Comparison of ENCODE assay signal across 8 cellular contexts in the genomic region with DNA sequence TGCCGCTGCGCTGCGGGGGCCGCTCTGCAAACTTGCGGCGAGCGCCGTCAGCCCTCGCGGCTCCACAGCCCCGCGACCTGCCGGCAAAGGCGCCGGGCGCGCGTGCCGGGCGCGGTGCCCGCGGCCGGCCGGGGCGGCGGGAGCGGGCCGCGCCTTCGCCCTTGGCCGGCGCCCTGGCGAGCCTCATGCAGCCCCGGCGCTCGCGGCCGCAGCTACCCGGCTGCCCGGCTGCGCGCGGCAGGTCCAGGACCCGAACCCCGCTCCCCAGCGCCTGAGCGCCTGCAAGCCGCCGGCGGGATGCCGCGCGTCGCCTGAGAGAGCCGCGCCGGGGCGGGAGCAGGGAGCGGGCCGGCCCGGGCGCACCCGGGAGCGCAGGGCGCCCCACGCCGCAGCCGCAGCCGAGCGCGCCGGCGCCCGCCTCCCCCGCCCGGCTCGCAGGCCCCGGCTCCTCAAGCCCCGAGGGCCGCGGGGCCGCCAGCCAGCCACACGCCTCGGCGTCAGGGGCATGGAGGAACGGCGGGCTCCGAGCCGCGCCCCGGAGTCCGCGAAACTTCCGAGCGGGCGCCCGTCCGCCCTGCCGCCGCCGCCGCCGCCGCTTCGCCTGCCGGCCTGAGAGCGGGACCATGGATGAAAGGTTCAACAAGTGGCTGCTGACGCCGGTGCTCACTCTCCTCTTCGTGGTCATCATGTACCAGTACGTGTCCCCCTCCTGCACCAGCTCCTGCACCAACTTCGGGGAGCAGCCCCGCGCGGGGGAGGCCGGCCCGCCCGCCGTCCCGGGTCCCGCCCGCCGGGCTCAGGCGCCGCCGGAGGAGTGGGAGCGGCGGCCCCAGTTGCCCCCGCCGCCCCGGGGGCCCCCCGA. TPM values are rescaled to one million over a fixed set of nuclear protein-coding genes. Genes with fewer than 3 reads are reported as not detected.
DNase-seq lines count a peak whose midpoint lies in the region; ATAC-seq, FAIRE-seq and TF ChIP-seq lines count a peak whose summit lies in the region.

No MANE protein-coding gene starts in this region.

- H3K9me2 ChIP-seq in MM.1S (replicated peaks; ENCODE audit: insufficient read depth, low read length) = no peaks in the 10 kb centered on the region

- no peak for TF ChIP-seq EP300 in H1 (IDR thresholded peaks at IDR 0.05; ENCODE audit: borderline replicate concordance in 1 of 2, low read depth in 2 of 2, low read length in 2 of 2)

- ATAC-seq in GM19438 (IDR thresholded peaks at IDR 0.05; ENCODE audit: low read depth, unreplicated experiment) = peak; percentile 38
- no peak for ATAC-seq in GM18502 (IDR thresholded peaks at IDR 0.05; ENCODE audit: poor library complexity, unreplicated experiment)
- ATAC-seq in HG03196 (IDR thresholded peaks at IDR 0.05; ENCODE audit: unreplicated experiment) = no peak

- peaks cover 26% of the 10 kb centered on the region for H3K27me3 ChIP-seq in BJ (ENCODE audit: control insufficient read depth, insufficient read depth, low read length)
- H3K27me3 ChIP-seq in MM.1S (replicated peaks; ENCODE audit: insufficient read depth, low read length) = peaks cover 13% of the 10 kb centered on the region
- H3K27me3 ChIP-seq in H1 (replicated peaks in 1 of 4; ENCODE audit: control insufficient read depth in 3 of 4, extremely low read depth in 1 of 4, insufficient read depth in 3 of 4, low read length in 3 of 4) = peaks cover 23 to 45% (median 32%) of the 10 kb centered on the region in 4 experiments

- WGBS in H1 (ENCODE audit: extremely low coverage in 1 of 2, insufficient coverage in 1 of 2, insufficient read length in 1 of 2, insufficient replicate concordance in 2 of 2, low coverage in 1 of 2, low lambda C conversion rate in 2 of 2, missing lambda C conversion rate in 1 of 2), 2 experiments = 3% methylated on average over 63 of the region's 133 CpGs; no CpG with 5 or more reads in 1 of the 2 experiments
- 0 to 1% methylated on average over 97 to 102 of the region's 133 CpGs for WGBS in mesodermal cell (ENCODE audit: insufficient coverage in 2 of 2), 2 experiments

- H2AFZ ChIP-seq in MM.1S (ENCODE audit: low read length) (peak overlapping the region; percentile 88; the same call in 1 of the 2 replicates), H1 (ENCODE audit: low read length) (peak overlapping the region; percentile 76; the same call in 1 of the 2 replicates)

- H2BK15ac ChIP-seq in H1 (ENCODE audit: low read length) = no peak overlapping the region

- CTCF ChIA-PET in BJ (lab: Yijun Ruan, JAX) = interaction anchor here (1.5 kb wide), 1 partner anchor 13 kb away, joined by 3 read pairs; no protein-coding TSS in a partner anchor
- CTCF ChIA-PET in H1 (lab: Charles Lee; ENCODE audit: partially characterized antibody) = interaction anchor here (1.2 to 2.0 kb wide), 2 partner anchors 10 to 70 kb away, joined by 3 to 7 read pairs; no protein-coding TSS in a partner anchor

- POLR2A ChIA-PET in BJ (lab: Charles Lee) = no interaction called here
- POLR2A ChIA-PET in H1 (lab: Charles Lee; ENCODE audit: partially characterized antibody) = interaction anchor here (0.6 to 1.2 kb wide), 2 partner anchors 11 to 32 kb away, joined by 3 to 5 read pairs; no protein-coding TSS in a partner anchor

- no peak overlapping the region for H2BK120ac ChIP-seq in H1 (replicated peaks; ENCODE audit: low read depth, low read length)

- H2AK5ac ChIP-seq in H1 (ENCODE audit: low read depth, low read length) = no peak overlapping the region

- peaks cover 16% of the 10 kb centered on the region for H3K23me2 ChIP-seq in H1 (ENCODE audit: low read depth, low read length)

- no peak overlapping the region for H2BK5ac ChIP-seq in H1 (ENCODE audit: low read depth, low read length)

- H3F3A ChIP-seq in MM.1S (ENCODE audit: insufficient read depth, low read length) = no peaks in the 10 kb centered on the region

- H4K8ac ChIP-seq in H1 (ENCODE audit: extremely low read depth, insufficient read depth, low read length) = no peak overlapping the region

- TF ChIP-seq CTCF in BJ (IDR thresholded peaks at IDR 0.05; ENCODE audit: insufficient read depth, low read depth, low read length) = no peak
- TF ChIP-seq CTCF in MM.1S (IDR thresholded peaks at IDR 0.05; ENCODE audit: low read length) = no peak
- no peak for TF ChIP-seq CTCF in H1 (IDR thresholded peaks at IDR 0.05; ENCODE audit: control extremely low read depth in 1 of 3, insufficient read depth in 1 of 3, low read depth in 1 of 3, low read length in 3 of 3)

- H3K14ac ChIP-seq in H1 (ENCODE audit: insufficient read length) = no peak overlapping the region

- no peak overlapping the region for H2BK20ac ChIP-seq in H1 (ENCODE audit: low read length)

- H3K23ac ChIP-seq in H1 (ENCODE audit: insufficient read length) = no peak overlapping the region

- H2BK12ac ChIP-seq in H1 (ENCODE audit: low read depth, low read length) = no peak overlapping the region

- H3K79me2 ChIP-seq in MM.1S (ENCODE audit: low read length) (no peaks in the 10 kb centered on the region), H1 (ENCODE audit: control insufficient read depth in 1 of 2, insufficient read depth in 2 of 2, low read length in 2 of 2) (no peaks in the 10 kb centered on the region)

- no peak overlapping the region for H3K27ac ChIP-seq in MM.1S (ENCODE audit: low read length)
- no peak overlapping the region for H3K27ac ChIP-seq in H1 (ENCODE audit: low read depth, low read length)
- no peak overlapping the region for H3K27ac ChIP-seq in mesodermal cell (ENCODE audit: low read depth, low read length, severe bottlenecking)

- H3K4me1 ChIP-seq in MM.1S (ENCODE audit: low read length) (no peaks in the 10 kb centered on the region), H1 (replicated peaks in 1 of 4; ENCODE audit: control insufficient read depth in 3 of 4, insufficient read depth in 4 of 4, low read length in 3 of 4) (peaks cover 0 to 3% (median 1%) of the 10 kb centered on the region in 4 experiments; a peak in 3 of 7 replicates), mesodermal cell (ENCODE audit: control insufficient read depth, insufficient read depth, low read length, poor library complexity, severe bottlenecking) (no peaks in the 10 kb centered on the region)

- no peaks in the 10 kb centered on the region for H4K20me1 ChIP-seq in MM.1S (ENCODE audit: insufficient read depth, low read length)
- H4K20me1 ChIP-seq in H1 (replicated peaks in 1 of 2; ENCODE audit: control insufficient read depth in 1 of 2, insufficient read depth in 2 of 2, low read length in 2 of 2) = peaks cover 0 to 3% of the 10 kb centered on the region in 2 experiments

- TF ChIP-seq RAD21 in H1 (IDR thresholded peaks at IDR 0.05 in 1 of 2, conservative IDR thresholded peaks at IDR 0.05 in 1 of 2; ENCODE audit: low read depth in 2 of 2, low read length in 2 of 2) = no peak

- H3K9me3 ChIP-seq in MM.1S (replicated peaks; ENCODE audit: insufficient read depth, low read length) = no peaks in the 10 kb centered on the region
- H3K9me3 ChIP-seq in H1 (ENCODE audit: insufficient read depth in 2 of 2, low read depth in 1 of 2, low read length in 1 of 2) = no peaks in the 10 kb centered on the region
- H3K9me3 ChIP-seq in mesodermal cell (ENCODE audit: control insufficient read depth, low read length) = no peaks in the 10 kb centered on the region

- H3K79me1 ChIP-seq in H1 (ENCODE audit: low read depth, low read length) = no peaks in the 10 kb centered on the region

- H3K18ac ChIP-seq in H1 (ENCODE audit: extremely low read depth, low read length) = no peak overlapping the region

- H3K4ac ChIP-seq in H1 (replicated peaks; ENCODE audit: insufficient read length, low read depth, low read length) = no peak overlapping the region

- H3K4me2 ChIP-seq in MM.1S (ENCODE audit: low read depth, low read length) (peak overlapping the region; percentile 91), H1 (ENCODE audit: insufficient read depth in 1 of 2, low read depth in 2 of 2, low read length in 2 of 2) (peak overlapping the region; percentile 90 to 100)

- H3K9ac ChIP-seq in MM.1S (ENCODE audit: low read length) (no peak overlapping the region), H1 (replicated peaks in 1 of 4; ENCODE audit: extremely low read depth in 1 of 4, low read depth in 3 of 4, low read length in 3 of 4) (peak overlapping the region in 1 of 4 experiments; percentile 61; a peak in 1 of 7 replicates)

- TF ChIP-seq POLR2A in H1 (IDR thresholded peaks at IDR 0.05; ENCODE audit: control extremely low read depth in 1 of 2, low read depth in 2 of 2, low read length in 2 of 2) = no peak

- no peak overlapping the region for H3K56ac ChIP-seq in H1 (replicated peaks; ENCODE audit: insufficient read length, low read depth, low read length)

- FAIRE-seq in H1 (lab: Jason Lieb, UNC) = no peak

- no peak overlapping the region for H4K5ac ChIP-seq in H1 (ENCODE audit: insufficient read length, low read depth, low read length)

- H4K91ac ChIP-seq in H1 (replicated peaks; ENCODE audit: insufficient read length, low read length) = no peak overlapping the region

- H3K36me3 ChIP-seq in BJ (ENCODE audit: control insufficient read depth, insufficient read depth, low read length) = no peaks in the 10 kb centered on the region
- no peaks in the 10 kb centered on the region for H3K36me3 ChIP-seq in MM.1S (replicated peaks; ENCODE audit: insufficient read depth, low read length)
- no peaks in the 10 kb centered on the region for H3K36me3 ChIP-seq in H1 (ENCODE audit: control insufficient read depth in 2 of 4, insufficient read depth in 4 of 4, low read length in 3 of 4)
- H3K36me3 ChIP-seq in mesodermal cell (ENCODE audit: control insufficient read depth, insufficient read depth, low read length) = no peaks in the 10 kb centered on the region

- no peak for DNase-seq in BJ (ENCODE audit: low read depth)
- peak; percentile 23 for DNase-seq in MM.1S
- DNase-seq in H1 (ENCODE audit: low read depth in 1 of 2, low spot score in 2 of 2) = peak in 1 of 2 experiments; percentile 77
- no peak for DNase-seq in NCI-H1436 (lab: John Stamatoyannopoulos, UW)

- peak overlapping the region; percentile 40 for H3K4me3 ChIP-seq in BJ (ENCODE audit: low read depth, low read length)
- H3K4me3 ChIP-seq in MM.1S (ENCODE audit: low read length) = peak overlapping the region; percentile 66; the same call in 1 of the 2 replicates
- peak overlapping the region; percentile 58 to 70 (median 63) for H3K4me3 ChIP-seq in H1 (ENCODE audit: extremely low read depth in 1 of 4, insufficient read depth in 2 of 4, low read depth in 3 of 4, low read length in 4 of 4)
- H3K4me3 ChIP-seq in mesodermal cell (ENCODE audit: extremely low read depth, insufficient read depth, low read length, poor library complexity, severe bottlenecking) = peak overlapping the region; percentile 44

RNA-seq across cellular contexts. Expression of a gene that starts 0.6 kb away (rescaled TPM):
- polyA plus RNA-seq in BJ (2011; rRNA removed) (not detected in 2 replicates), H1 (2011; rRNA removed) (0.39 and 0.45 TPM in 2 replicates)
- not detected in 2 replicates for polyA minus RNA-seq in BJ (2011; rRNA and poly(A)+ RNA removed)
- 1.2 TPM in 2 replicates for total RNA-seq in H1 (2021; fragmentation: NEBNext Ultra II Directional; extraction: Animal tissue kit (Norgen Biotek cat#: 25700))
- 0.49 TPM for polyA plus RNA-seq in H1 (2011; cell fraction: cytosol; rRNA removed)
- polyA plus RNA-seq in H1 (2011; cell fraction: nucleus; rRNA removed) = 1.3 TPM
- polyA plus RNA-seq in H1 (2012, experiment 1 of 2) = 0.58 to 1.0 TPM (median 0.75 TPM) in 4 replicates
- 0.05 TPM for polyA plus RNA-seq in H1 (2012, experiment 2 of 2)
- 0.89 TPM for polyA plus RNA-seq in H1 (2013, experiment 1 of 2)
- polyA plus RNA-seq in H1 (2013, experiment 2 of 2) = 0.94 TPM
- polyA minus RNA-seq in H1 (2011; rRNA and poly(A)+ RNA removed) = 2.0 and 2.5 TPM in 2 replicates
- polyA minus RNA-seq in H1 (2011; cell fraction: cytosol; rRNA and poly(A)+ RNA removed) = 1.0 TPM
- 3.1 TPM for polyA minus RNA-seq in H1 (2011; cell fraction: nucleus; rRNA and poly(A)+ RNA removed)
- 0.48 TPM for polyA plus RNA-seq in mesodermal cell (2013, experiment 1 of 2)
- 0.46 TPM for polyA plus RNA-seq in mesodermal cell (2013, experiment 2 of 2)

RNA-seq across cellular contexts. Expression of a gene that starts 37.3 kb away (rescaled TPM):
- polyA plus RNA-seq in BJ (2011; rRNA removed) = 20.2 and 37.7 TPM in 2 replicates
- polyA minus RNA-seq in BJ (2011; rRNA and poly(A)+ RNA removed) = 9.5 and 13.5 TPM in 2 replicates
- 21.9 and 25.1 TPM in 2 replicates for total RNA-seq in H1 (2021; fragmentation: NEBNext Ultra II Directional; extraction: Animal tissue kit (Norgen Biotek cat#: 25700))
- 5.9 and 6.0 TPM in 2 replicates for polyA plus RNA-seq in H1 (2011; rRNA removed)
- 10.1 TPM for polyA plus RNA-seq in H1 (2011; cell fraction: cytosol; rRNA removed)
- polyA plus RNA-seq in H1 (2011; cell fraction: nucleus; rRNA removed) = 31.8 TPM
- polyA plus RNA-seq in H1 (2012, experiment 1 of 2) = 7.6 to 11.5 TPM (median 8.7 TPM) in 4 replicates
- 2.2 TPM for polyA plus RNA-seq in H1 (2012, experiment 2 of 2)
- 29.1 TPM for polyA plus RNA-seq in H1 (2013, experiment 1 of 2)
- polyA plus RNA-seq in H1 (2013, experiment 2 of 2) = 28.5 TPM
- polyA minus RNA-seq in H1 (2011; rRNA and poly(A)+ RNA removed) = 19.4 and 26.4 TPM in 2 replicates
- polyA minus RNA-seq in H1 (2011; cell fraction: cytosol; rRNA and poly(A)+ RNA removed) = 14.2 TPM
- polyA minus RNA-seq in H1 (2011; cell fraction: nucleus; rRNA and poly(A)+ RNA removed) = 163 TPM
- 38.5 TPM for polyA plus RNA-seq in mesodermal cell (2013, experiment 1 of 2)
- 42.8 TPM for polyA plus RNA-seq in mesodermal cell (2013, experiment 2 of 2)
